In the genomic region with DNA sequence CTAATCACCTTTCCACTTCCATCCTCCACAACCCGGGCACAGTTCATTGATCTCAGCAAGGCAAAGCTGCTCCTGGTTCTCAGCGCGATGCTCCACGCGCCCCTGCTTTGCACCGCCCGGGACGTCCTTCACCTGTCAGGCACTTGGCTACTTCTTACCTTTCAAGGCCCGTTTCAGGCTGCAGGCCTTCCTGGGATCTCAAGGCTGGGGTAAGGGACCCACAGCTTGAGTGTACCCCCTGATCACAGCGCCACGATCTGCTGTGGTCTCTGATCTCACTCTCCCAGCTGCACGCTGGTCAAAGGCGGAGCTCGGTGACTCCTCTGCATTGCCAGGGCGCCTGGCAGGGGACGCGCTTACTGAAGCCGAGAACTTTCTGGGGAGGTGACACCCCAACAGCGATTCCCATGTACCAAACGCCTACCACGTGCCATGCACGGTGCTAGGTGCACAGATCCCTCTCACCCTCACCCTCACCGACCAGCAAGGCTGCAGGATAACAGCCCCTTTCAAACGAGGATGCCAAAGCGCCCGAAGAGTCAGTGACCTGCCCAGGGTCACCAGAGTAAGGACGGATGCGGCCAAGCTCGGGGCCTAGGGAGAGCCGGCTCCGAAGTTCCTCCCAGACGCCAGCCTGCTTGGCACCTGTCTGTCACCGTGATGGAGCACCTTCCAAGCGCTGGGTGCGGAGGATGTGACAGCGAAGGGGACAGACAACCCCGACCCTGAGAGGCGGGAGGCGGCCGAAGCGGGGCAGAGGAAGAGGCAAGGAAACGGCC, we compare ENCODE assay signal across 8 cellular contexts. TPM values are rescaled to one million over a fixed set of nuclear protein-coding genes. Genes with fewer than 3 reads are reported as not detected.
A peak's percentile ranks its signal among the peaks of the same experiment; 100 is the strongest.
DNase-seq lines count a peak whose midpoint lies in the region; ATAC-seq, FAIRE-seq and TF ChIP-seq lines count a peak whose summit lies in the region.

No MANE protein-coding gene starts in this region.

- H3K4me3 ChIP-seq in brain microvascular endothelial cell (ENCODE audit: low read depth, low read length): peak overlapping the region; percentile 96
- peak overlapping the region; percentile 87 to 88 for H3K4me3 ChIP-seq in small intestine (ENCODE audit: low read depth in 1 of 2, low read length in 2 of 2)

- no peak for FAIRE-seq in small intestine (lab: Jason Lieb, UNC)

- WGBS in small intestine, 3 donors: 3 to 7% (median 4%) methylated on average over 42 of the region's 42 CpGs

- H3K36me3 Mint-ChIP-seq in T-helper 17 cell (ENCODE audit: low read depth): peaks cover 4% of the 10 kb centered on the region

- peak; percentile 12 for ATAC-seq in GM21367 (IDR thresholded peaks at IDR 0.05; ENCODE audit: unreplicated experiment)
- peak; percentile 27 for ATAC-seq in T-helper 17 cell

- H3K36me3 ChIP-seq in brain microvascular endothelial cell (replicated peaks) (no peaks in the 10 kb centered on the region), small intestine (ENCODE audit: control insufficient read depth in 2 of 2, insufficient read depth in 2 of 2, low read length in 2 of 2) (peaks cover 0 to 3% of the 10 kb centered on the region in 2 donors)

- in situ Hi-C loops in brain microvascular endothelial cell (cut with HindIII; ENCODE audit: low pct_ligation_motif_present, low sequenced_read_pairs): no loop called here

- H3K4me3 Mint-ChIP-seq in T-helper 17 cell: no peak overlapping the region

- peak; percentile 2 for TF ChIP-seq CTCF in brain microvascular endothelial cell (IDR thresholded peaks at IDR 0.05; ENCODE audit: low read depth, low read length, missing control alignments)

- no peaks in the 10 kb centered on the region for H3K27me3 Mint-ChIP-seq in T-helper 17 cell

- DNase-seq in D341Med (ENCODE audit: low spot score): peak; percentile 61
- peak; percentile 49 for DNase-seq in HPDE6-E6E7 (ENCODE audit: extremely low spot score)
- peak; percentile 17 to 27 (median 22) for DNase-seq in T-helper 17 cell
- DNase-seq in brain microvascular endothelial cell: no peak
- DNase-seq in iPS-NIHi7 (ENCODE audit: extremely low spot score): peak; percentile 54
- peak; percentile 58 for DNase-seq in small intestine
- no peak for DNase-seq in H4 (ENCODE audit: low spot score)

- no peak overlapping the region for H3K27ac Mint-ChIP-seq in T-helper 17 cell

- H3K9me3 ChIP-seq in T-helper 17 cell (ENCODE audit: control insufficient read depth, low read length, poor library complexity, severe bottlenecking) (no peaks in the 10 kb centered on the region), small intestine (ENCODE audit: control insufficient read depth, low read depth) (no peaks in the 10 kb centered on the region)

- peak overlapping the region; percentile 75 for H3K27ac ChIP-seq in brain microvascular endothelial cell
- H3K27ac ChIP-seq in small intestine (ENCODE audit: low read depth in 1 of 2, low read length in 1 of 2): peak overlapping the region; percentile 87 to 96

- H3K4me1 Mint-ChIP-seq in T-helper 17 cell: peaks cover 28% of the 10 kb centered on the region

- H3K27me3 ChIP-seq in brain microvascular endothelial cell (replicated peaks): no peaks in the 10 kb centered on the region
- no peaks in the 10 kb centered on the region for H3K27me3 ChIP-seq in small intestine (ENCODE audit: control insufficient read depth in 2 of 2, insufficient read depth in 2 of 2, low read length in 2 of 2)

- peaks cover 4 to 12% of the 10 kb centered on the region in 2 donors for H3K4me1 ChIP-seq in small intestine (ENCODE audit: control insufficient read depth in 2 of 2, insufficient read depth in 1 of 2, low read depth in 1 of 2, low read length in 1 of 2)

RNA-seq across cellular contexts. Expression of a gene that starts 0.8 kb away (rescaled TPM):
- total RNA-seq in T-helper 17 cell: 10 to 100 TPM; 62.6 to 74.9 TPM
- 10 to 100 TPM; 30.6 to 50.8 (median 38.1) TPM for polyA plus RNA-seq in small intestine
- 30.7 and 36.7 TPM in 2 replicates for total RNA-seq in H4 (2014; rRNA removed; shearing (Covaris generic))

RNA-seq across cellular contexts. Expression of a gene that starts 0.9 kb away (rescaled TPM):
- 10 to 100 TPM; 18.1 to 19.0 TPM for total RNA-seq in T-helper 17 cell
- polyA plus RNA-seq in small intestine: 10 to 100 TPM; 11.1 to 21.7 (median 15.2) TPM
- total RNA-seq in H4 (2014; rRNA removed; shearing (Covaris generic)): 54.7 and 65.5 TPM in 2 replicates

RNA-seq across cellular contexts. Expression of a gene that starts 51.8 kb away (rescaled TPM):
- total RNA-seq in T-helper 17 cell: 10 to 100 TPM; 43.6 to 45.2 TPM
- polyA plus RNA-seq in small intestine: 10 to 100 TPM; 50.5 to 79.2 (median 58.6) TPM
- total RNA-seq in H4 (2014; rRNA removed; shearing (Covaris generic)): 38.7 and 52.5 TPM in 2 replicates

Comparison
In these comparisons a context has a peak if more than half of its experiments do, and no peak if none do; other contexts are left out.
1. DNase-seq: peak in D341Med (single experiment), HPDE6-E6E7 (single experiment), T-helper 17 cell (3 of 3), iPS-NIHi7 (single experiment) and small intestine (single experiment); none in brain microvascular endothelial cell (single experiment) and H4 (single experiment).